ENCODE assay signal across 18 cellular contexts in genomic region chr9:94864862-94865435, GRCh38.
A peak's percentile ranks its signal among the peaks of the same experiment; 100 is the strongest.
DNase-seq lines count a peak whose midpoint lies in the region; ATAC-seq and TF ChIP-seq lines count a peak whose summit lies in the region.
"Had no signal": no experiment of that assay in that cellular context is flagged by ENCODE, and none has a peak within 500 bp of the region (broad histone marks: within the 10 kb centered on the region; RNA-seq: fewer than 3 reads in every experiment).

No MANE protein-coding gene starts in this region.

- H4K20me1 ChIP-seq in PC-9 (ENCODE audit: insufficient read depth), result no peaks in the 10 kb centered on the region

- H3K27me3 ChIP-seq in PC-9 (ENCODE audit: insufficient read depth, low read depth) (no peaks in the 10 kb centered on the region), endocrine pancreas (ENCODE audit: control insufficient read depth, insufficient read depth, low read length) (no peaks in the 10 kb centered on the region), mucosa of stomach (ENCODE audit: control insufficient read depth, insufficient read depth, low read length) (no peaks in the 10 kb centered on the region), subcutaneous abdominal adipose tissue (ENCODE audit: control insufficient read depth in 5 of 5, insufficient read depth in 4 of 5, low read length in 5 of 5) (no peaks in the 10 kb centered on the region)

- H3K4me3 ChIP-seq in PC-9 (no peak overlapping the region), endocrine pancreas (ENCODE audit: control insufficient read depth, insufficient read depth, low read length) (peak overlapping the region; percentile 40), mucosa of stomach (ENCODE audit: low read length) (no peak overlapping the region), subcutaneous abdominal adipose tissue (ENCODE audit: low read depth in 1 of 5, low read length in 5 of 5) (peak overlapping the region in 1 of 5 donors; percentile 23)

- H3K9ac ChIP-seq in endocrine pancreas (ENCODE audit: control insufficient read depth, insufficient read depth, low read length) (no peak overlapping the region), mucosa of stomach (ENCODE audit: low read length) (peak overlapping the region; percentile 12), subcutaneous abdominal adipose tissue (ENCODE audit: low read length in 5 of 5) (no peak overlapping the region)
- H3K9ac ChIP-seq: KMS-11 had no signal

- H3K27ac ChIP-seq in PC-9 (peak overlapping the region; percentile 100), subcutaneous abdominal adipose tissue (ENCODE audit: low read depth, low read length) (peak overlapping the region; percentile 89)
- H3K27ac ChIP-seq: epithelial cell of prostate, KMS-11 had no signal

- intact Hi-C loops in PC-9 (cut with micrococcal nuclease; ENCODE audit: unreplicated experiment), result no loop called here

- DNase-seq in PC-9 (no peak), HuH-7 (ENCODE audit: low spot score) (no peak), COR-L47 (lab: John Stamatoyannopoulos, UW) (no peak), cerebellar nuclear complex (lab: John Stamatoyannopoulos, UW) (no peak)
- DNase-seq: activated T-cell treated with anti-CD3 and anti-CD28 coated beads, Interleukin-2, amount 50 U/mL, for 48 hours; CD8-positive, alpha-beta T cell; immature natural killer cell; natural killer cell; NCI-H2107; stimulated activated CD4-positive, alpha-beta T cell treated with anti-CD3 and anti-CD28 coated beads, Interleukin-2, amount 100 ng/mL, for 48 hours; stimulated activated naive CD4-positive, alpha-beta T cell; T-cell had no signal

- peaks cover 34% of the 10 kb centered on the region for H3K79me2 ChIP-seq in PC-9 (ENCODE audit: low read depth)

- 0 out of 2 replicates have a peak overlapping the region, but pooled peaks have one; percentile 78 for H3K4me2 ChIP-seq in PC-9
- H3K4me2 ChIP-seq: KMS-11 had no signal

- CTCF ChIA-PET in PC-9 (lab: Charles Lee), result interaction anchor here (0.7 kb wide), 1 partner anchor 60 kb away, joined by 4 read pairs; no protein-coding TSS in a partner anchor

- H3K36me3 ChIP-seq in PC-9 (ENCODE audit: low read depth), result no peaks in the 10 kb centered on the region
- H3K36me3 ChIP-seq in endocrine pancreas (ENCODE audit: control insufficient read depth, insufficient read depth, low read length), result no peaks in the 10 kb centered on the region
- H3K36me3 ChIP-seq in mucosa of stomach (ENCODE audit: control insufficient read depth, insufficient read depth, low read length), result no peaks in the 10 kb centered on the region
- H3K36me3 ChIP-seq in subcutaneous abdominal adipose tissue (ENCODE audit: control insufficient read depth in 5 of 5, insufficient read depth in 5 of 5, low read length in 5 of 5), result no peaks in the 10 kb centered on the region

- peaks cover 82% of the 10 kb centered on the region for H3K4me1 ChIP-seq in PC-9 (replicated peaks; ENCODE audit: insufficient read depth)
- H3K4me1 ChIP-seq in endocrine pancreas (ENCODE audit: control insufficient read depth, insufficient read depth, low read length), result peaks cover 47% of the 10 kb centered on the region
- H3K4me1 ChIP-seq in mucosa of stomach (ENCODE audit: control insufficient read depth, insufficient read depth, low read length), result peaks cover 41% of the 10 kb centered on the region
- H3K4me1 ChIP-seq in subcutaneous abdominal adipose tissue (ENCODE audit: control insufficient read depth in 5 of 5, insufficient read depth in 5 of 5, low read length in 5 of 5), result peaks cover 0 to 33% (median 19%) of the 10 kb centered on the region in 5 donors

- H3K9me3 ChIP-seq in PC-9 (ENCODE audit: insufficient read depth, low read depth) (no peaks in the 10 kb centered on the region), endocrine pancreas (ENCODE audit: control insufficient read depth, low read length) (no peaks in the 10 kb centered on the region), mucosa of stomach (ENCODE audit: control insufficient read depth, low read length) (no peaks in the 10 kb centered on the region), subcutaneous abdominal adipose tissue (ENCODE audit: control insufficient read depth in 5 of 5, low read length in 5 of 5) (no peaks in the 10 kb centered on the region)

- no peaks in the 10 kb centered on the region for H3K9me2 ChIP-seq in PC-9 (ENCODE audit: insufficient read depth)

- no peak overlapping the region for H2AFZ ChIP-seq in PC-9

- peaks cover 60% of the 10 kb centered on the region for H3F3A ChIP-seq in PC-9 (ENCODE audit: insufficient read depth, low read depth)

- TF ChIP-seq CTCF in PC-9 (conservative IDR thresholded peaks at IDR 0.05), result no peak

- POLR2A ChIA-PET in PC-9 (lab: Charles Lee; ENCODE audit: unreplicated experiment), result interaction anchor here (0.5 kb wide), 1 partner anchor 55 kb away, joined by 6 read pairs; no protein-coding TSS in a partner anchor

- BruUV-seq in PC-9 (replicated peaks; lab: Mats Ljungman, UMichigan), result no TSS peak

- no peak for ATAC-seq in GM18868 (IDR thresholded peaks at IDR 0.05; ENCODE audit: unreplicated experiment)
- ATAC-seq: CD8-positive, alpha-beta T cell; natural killer cell; T-cell had no signal
